Comparison of ENCODE assay signal across 19 cellular contexts in the genomic region with DNA sequence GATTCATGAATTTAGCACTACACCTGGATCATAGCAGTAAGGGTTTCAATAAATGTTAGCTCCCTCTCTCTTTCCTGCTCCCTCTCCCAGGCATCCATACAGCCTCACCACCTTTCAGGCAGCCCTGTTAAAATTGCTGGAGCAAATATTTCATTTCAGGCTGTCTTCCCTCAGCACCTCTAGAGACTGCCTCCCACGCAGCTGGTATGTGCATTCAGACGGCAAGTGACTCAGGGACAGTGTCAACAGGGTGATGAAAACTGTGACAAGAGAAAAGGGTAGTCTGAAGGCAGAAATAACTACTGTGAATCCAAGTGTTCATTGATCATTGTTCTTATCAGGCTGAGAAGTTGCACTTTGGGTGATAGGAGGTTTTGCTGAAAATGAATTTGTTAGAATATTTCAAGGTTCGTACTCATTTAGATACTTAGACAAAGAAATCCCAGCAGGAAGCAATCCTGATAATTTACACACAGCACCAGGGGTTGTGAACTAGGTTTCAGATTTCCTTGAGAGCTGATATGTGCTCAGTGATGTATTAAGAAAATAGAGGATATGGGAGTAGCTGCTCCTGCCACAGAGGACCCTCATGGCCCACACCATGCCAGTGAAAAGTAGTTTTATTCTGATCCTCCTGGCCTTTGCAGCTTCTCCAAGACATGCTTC.
A peak's percentile ranks its signal among the peaks of the same experiment; 100 is the strongest.
DNase-seq lines count a peak whose midpoint lies in the region; ATAC-seq and TF ChIP-seq lines count a peak whose summit lies in the region.
"Had no signal": no experiment of that assay in that cellular context is flagged by ENCODE, and none has a peak within 500 bp of the region (broad histone marks: within the 10 kb centered on the region; RNA-seq: fewer than 3 reads in every experiment).

No MANE protein-coding gene starts in this region.

- no peaks in the 10 kb centered on the region for H3K79me2 ChIP-seq in H9 (ENCODE audit: insufficient read depth, low read length)

- peaks cover 6 to 17% of the 10 kb centered on the region in 2 experiments; a peak in 3 of 4 replicates for H3K4me1 Mint-ChIP-seq in H9
- H3K4me1 Mint-ChIP-seq: B cell; CD4-positive, CD25-positive, alpha-beta regulatory T cell had no signal

- H2AK5ac ChIP-seq in H9 (ENCODE audit: insufficient read length, low read length): no peak overlapping the region

- no peak overlapping the region for H2BK12ac ChIP-seq in H9 (ENCODE audit: insufficient read length, low read depth, low read length)

- TF ChIP-seq POLR2A in testis (IDR thresholded peaks at IDR 0.05): no peak

- H3K4me3 ChIP-seq in testis: no peak overlapping the region

- ATAC-seq in HG03469 (IDR thresholded peaks at IDR 0.05; ENCODE audit: unreplicated experiment): no peak
- ATAC-seq in HG03439 (IDR thresholded peaks at IDR 0.05; ENCODE audit: unreplicated experiment): no peak
- ATAC-seq: HepG2 had no signal

- WGBS in H9 (ENCODE audit: extremely low coverage, insufficient read length, low lambda C conversion rate): no CpG with 5 or more reads among the region's 3 CpGs
- 33 to 42% methylated on average over 3 of the region's 3 CpGs for WGBS in testis, 2 donors

- no peak overlapping the region for H2AFZ ChIP-seq in H9 (ENCODE audit: low read length)

- H3T11ph ChIP-seq in H9 (ENCODE audit: low read length): no peak overlapping the region

- no peak overlapping the region for H3K14ac ChIP-seq in H9 (ENCODE audit: insufficient read depth, low read length)

- no peak overlapping the region for H3K18ac ChIP-seq in H9 (ENCODE audit: insufficient read length, low read depth, low read length)

- no peak overlapping the region for H3K4me2 ChIP-seq in H9 (ENCODE audit: insufficient read depth, insufficient read length, low read length)
- H3K4me2 ChIP-seq: SK-N-SH had no signal

- no peaks in the 10 kb centered on the region; a peak in 1 of 7 replicates for H3K36me3 Mint-ChIP-seq in H9 (ENCODE audit: insufficient read depth in 1 of 3, low read depth in 3 of 3)
- H3K36me3 Mint-ChIP-seq: CD4-positive, CD25-positive, alpha-beta regulatory T cell had no signal

- H3K4me1 ChIP-seq in H9 (ENCODE audit: insufficient read depth, low read length) (peaks cover 7% of the 10 kb centered on the region), testis (no peaks in the 10 kb centered on the region)

- H2BK15ac ChIP-seq in H9 (ENCODE audit: low read depth, low read length): no peak overlapping the region

- H3K27me3 ChIP-seq in H9 (ENCODE audit: insufficient read depth, low read length) (no peaks in the 10 kb centered on the region), testis (no peaks in the 10 kb centered on the region)

- H3K27me3 Mint-ChIP-seq in H9 (ENCODE audit: low read depth): no peaks in the 10 kb centered on the region
- H3K27me3 Mint-ChIP-seq: B cell; CD4-positive, CD25-positive, alpha-beta regulatory T cell had no signal

- no peaks in the 10 kb centered on the region for H3K23me2 ChIP-seq in H9 (ENCODE audit: insufficient read length, low read depth, low read length, poor library complexity, severe bottlenecking)

- no peak overlapping the region for H2BK20ac ChIP-seq in H9 (ENCODE audit: low read depth, low read length, poor library complexity, severe bottlenecking)

- H3K36me3 ChIP-seq in testis (ENCODE audit: low read depth, missing control alignments): no peaks in the 10 kb centered on the region

- H2BK120ac ChIP-seq in H9 (ENCODE audit: low read depth, low read length, poor library complexity, severe bottlenecking): no peak overlapping the region

- H3K56ac ChIP-seq in H9 (ENCODE audit: insufficient read length, low read depth, low read length): no peak overlapping the region

- H3K79me1 ChIP-seq in H9 (ENCODE audit: insufficient read depth, low read depth, low read length, poor library complexity, severe bottlenecking): no peaks in the 10 kb centered on the region

- TF ChIP-seq CTCF in H9 (conservative IDR thresholded peaks at IDR 0.05) (no peak), testis (IDR thresholded peaks at IDR 0.05) (no peak)

- no peak overlapping the region for H3K23ac ChIP-seq in H9 (ENCODE audit: insufficient read length, low read depth, low read length)

- H3K27ac ChIP-seq in H9 (ENCODE audit: insufficient read length, low read depth, low read length) (no peak overlapping the region), testis (no peak overlapping the region)

- DNase-seq in H9: no peak
- peak; percentile 7 for DNase-seq in NCI-H460 (ENCODE audit: extremely low read depth, low read depth)
- peak; percentile 27 for DNase-seq in iPS-NIHi7 (ENCODE audit: extremely low spot score)
- DNase-seq in testis: peak; percentile 11
- no peak for DNase-seq in cerebellar cortex (ENCODE audit: low spot score)
- DNase-seq: Calu3; CD4-positive, CD25-positive, alpha-beta regulatory T cell; DND-41; KG1; NCI-H1092; NCI-H146; NCI-H2081; NCI-H524; SHP77; SK-N-SH had no signal

- no peak overlapping the region for H3K9ac ChIP-seq in H9 (ENCODE audit: extremely low read depth, insufficient read length, low read length)
- H3K9ac ChIP-seq: SK-N-SH had no signal

- no peak overlapping the region for H4K8ac ChIP-seq in H9 (replicated peaks; ENCODE audit: insufficient read length, low read depth, low read length)

- H2BK5ac ChIP-seq in H9 (ENCODE audit: insufficient read length, low read length): no peak overlapping the region

- no peak overlapping the region for H4K91ac ChIP-seq in H9 (ENCODE audit: insufficient read length, low read depth, low read length)

- no peak overlapping the region for H3K4ac ChIP-seq in H9 (ENCODE audit: low read depth, low read length)

- H3K9me3 Mint-ChIP-seq in H9: peaks cover 2 to 28% of the 10 kb centered on the region in 2 experiments; a peak in 2 of 5 replicates
- H3K9me3 Mint-ChIP-seq: CD4-positive, CD25-positive, alpha-beta regulatory T cell had no signal

- H3K27ac Mint-ChIP-seq in H9: peak overlapping the region in 2 of 3 experiments; percentile 37 to 79; a peak in 4 of 7 replicates
- H3K27ac Mint-ChIP-seq: B cell; CD4-positive, CD25-positive, alpha-beta regulatory T cell had no signal

- H3K9me3 ChIP-seq in H9 (ENCODE audit: control insufficient read depth, low read depth, low read length) (no peaks in the 10 kb centered on the region), testis (no peaks in the 10 kb centered on the region)
- H3K9me3 ChIP-seq: SK-N-SH had no signal

- no peak overlapping the region for H3K4me3 Mint-ChIP-seq in H9
- H3K4me3 Mint-ChIP-seq: B cell; CD4-positive, CD25-positive, alpha-beta regulatory T cell had no signal

- H4K20me1 ChIP-seq in H9 (ENCODE audit: control insufficient read depth, insufficient read depth, insufficient read length): no peaks in the 10 kb centered on the region

- intact Hi-C loops in testis (cut with DNase I; ENCODE audit: low total_unique reads): no loop called here

- H4K5ac ChIP-seq in H9 (ENCODE audit: insufficient read length, low read depth, low read length): no peak overlapping the region

Comparison
In these comparisons a context has a peak if more than half of its experiments do, and no peak if none do; other contexts are left out.
1. DNase-seq: peak in NCI-H460 (single experiment), iPS-NIHi7 (single experiment) and testis (single experiment); none in H9 (single experiment) and cerebellar cortex (single experiment).